ENCODE assay signal across 1 cellular context in genomic region chr7:157279679-157279972, GRCh38.
TF ChIP-seq lines count a peak whose summit lies in the region.

No MANE protein-coding gene starts in this region.

TF ChIP-seq in K562, 482 proteins besides CTCF, POLR2A, EP300 and RAD21 (continued from another document):
- no peak for TF ChIP-seq ARID4B (CRISPR knock-in tag; IDR thresholded peaks at IDR 0.05)
